ENCODE assay signal across 1 cellular context in the genomic region with DNA sequence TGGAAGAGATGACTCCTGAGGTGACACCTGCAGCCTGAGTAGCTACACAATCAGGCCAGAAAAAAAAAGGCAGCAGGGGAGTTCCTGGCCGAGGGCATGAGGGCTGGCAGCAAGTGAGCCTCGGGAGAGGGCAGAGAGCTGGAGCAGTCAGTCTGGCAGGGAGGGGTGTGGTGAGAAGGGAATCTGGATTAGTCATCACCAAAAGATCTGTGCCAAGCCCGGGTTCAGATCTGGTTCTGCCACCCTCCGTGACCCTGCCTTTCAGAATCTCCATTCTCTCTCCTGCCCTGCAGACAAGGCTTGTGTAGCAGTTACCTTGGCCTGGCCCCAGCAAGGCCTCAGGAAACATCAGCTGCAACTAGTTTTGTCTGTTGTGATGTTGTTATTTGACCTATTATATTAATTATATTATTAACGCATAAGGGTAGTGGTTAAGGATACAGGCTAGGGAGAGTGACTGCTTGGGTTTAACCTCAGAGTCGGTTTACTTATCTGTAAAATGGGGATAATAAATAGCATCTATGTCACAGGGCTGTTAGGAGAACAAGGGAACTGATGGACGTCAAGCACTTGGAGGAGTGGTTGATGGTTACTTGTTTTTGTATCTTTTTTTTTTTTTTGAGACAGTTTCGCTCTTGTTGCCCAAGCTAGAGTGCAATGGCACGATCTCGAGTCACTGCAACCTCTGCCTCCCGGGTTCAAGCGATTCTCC.
TF ChIP-seq lines count a peak whose summit lies in the region.

No MANE protein-coding gene starts in this region.

TF ChIP-seq in H1, 55 proteins besides CTCF, POLR2A, EP300 and RAD21:
- no peak for TF ChIP-seq SAP30 (IDR thresholded peaks at IDR 0.05; ENCODE audit: insufficient read depth, insufficient replicate concordance, low read length)
- TF ChIP-seq YY1 (IDR thresholded peaks at IDR 0.05; ENCODE audit: low read depth, low read length): no peak
- TF ChIP-seq SUZ12 (IDR thresholded peaks at IDR 0.05; ENCODE audit: low read length): no peak
- TF ChIP-seq ZNF274 (IDR thresholded peaks at IDR 0.05; ENCODE audit: borderline replicate concordance, extremely low read depth, low read length): no peak
- TF ChIP-seq RNF2 (IDR thresholded peaks at IDR 0.05; ENCODE audit: borderline replicate concordance, low read depth, low read length, missing control alignments, poor library complexity, severe bottlenecking): no peak
- TF ChIP-seq NRF1 (IDR thresholded peaks at IDR 0.05; ENCODE audit: low read depth, low read length): no peak
- TF ChIP-seq PHF8 (conservative IDR thresholded peaks at IDR 0.05; ENCODE audit: low read depth, low read length): no peak
